ENCODE assay signal across 8 cellular contexts in genomic region chr1:6490181-6491075, GRCh38. TPM values are rescaled to one million over a fixed set of nuclear protein-coding genes. Genes with fewer than 3 reads are reported as not detected.
DNase-seq lines count a peak whose midpoint lies in the region; ATAC-seq and TF ChIP-seq lines count a peak whose summit lies in the region.

No MANE protein-coding gene starts in this region.

- peaks cover 0 to 3% (median 0%) of the 10 kb centered on the region in 5 donors for H3K36me3 ChIP-seq in subcutaneous abdominal adipose tissue (ENCODE audit: control insufficient read depth in 5 of 5, insufficient read depth in 5 of 5, low read length in 5 of 5)

- peak overlapping the region; percentile 30 for H3K27ac ChIP-seq in subcutaneous abdominal adipose tissue (ENCODE audit: low read depth, low read length)

- peaks cover 0 to 88% (median 59%) of the 10 kb centered on the region in 5 donors for H3K4me1 ChIP-seq in subcutaneous abdominal adipose tissue (ENCODE audit: control insufficient read depth in 5 of 5, insufficient read depth in 5 of 5, low read length in 5 of 5)

- H3K9me3 ChIP-seq in subcutaneous abdominal adipose tissue (ENCODE audit: control insufficient read depth in 5 of 5, low read length in 5 of 5): no peaks in the 10 kb centered on the region

- peak; percentile 94 for DNase-seq in DMS 273 (lab: John Stamatoyannopoulos, UW; ENCODE audit: unreplicated experiment)
- DNase-seq in NCI-H2171 (lab: John Stamatoyannopoulos, UW): peak; percentile 76
- peak; percentile 53 for DNase-seq in activated CD8-positive, alpha-beta memory T cell treated with anti-CD3 and anti-CD28 coated beads, Interleukin-2, amount 50 U/mL, for 4 hours
- peak; percentile 34 to 44 for DNase-seq in erythroblast (lab: John Stamatoyannopoulos, UW)
- DNase-seq in myocyte (ENCODE audit: low read depth): peak; percentile 73

- peak overlapping the region; percentile 53 to 65 (median 59) for H3K4me3 ChIP-seq in subcutaneous abdominal adipose tissue (ENCODE audit: low read depth in 1 of 5, low read length in 5 of 5)

- H3K9ac ChIP-seq in subcutaneous abdominal adipose tissue (ENCODE audit: low read length in 5 of 5): peak overlapping the region in 4 of 5 donors; percentile 27 to 68 (median 46)

- peak; percentile 7 for ATAC-seq in GM21786 (IDR thresholded peaks at IDR 0.05; ENCODE audit: unreplicated experiment)
- ATAC-seq in GM18861 (IDR thresholded peaks at IDR 0.05; ENCODE audit: unreplicated experiment): no peak

- H3K27me3 ChIP-seq in subcutaneous abdominal adipose tissue (ENCODE audit: control insufficient read depth in 5 of 5, insufficient read depth in 4 of 5, low read length in 5 of 5): peaks cover 0 to 11% (median 0%) of the 10 kb centered on the region in 5 donors

- TF ChIP-seq POLR2A in erythroblast (IDR thresholded peaks at IDR 0.05; ENCODE audit: low read length): no peak

RNA-seq across cellular contexts. Expression of gene PLEKHG5, which starts 1.0 kb away (rescaled TPM):
- 52.4 and 88.3 TPM in 2 replicates for total RNA-seq in myocyte
- 78.1 TPM for polyA plus RNA-seq in myocyte (2012)

RNA-seq across cellular contexts. Expression of gene TNFRSF25, which starts 24.5 kb away (rescaled TPM):
- total RNA-seq in myocyte: 24.4 and 38.2 TPM in 2 replicates
- polyA plus RNA-seq in myocyte (2012): 38.4 TPM

Comparison
In these comparisons a context has a peak if more than half of its experiments do, and no peak if none do; other contexts are left out.
1. DNase-seq: peak in every context shown above with its lines; median percentile 94 in DMS 273; 76 in NCI-H2171; 73 in myocyte; 53 in activated CD8-positive, alpha-beta memory T cell treated with anti-CD3 and anti-CD28 coated beads, Interleukin-2, amount 50 U/mL, for 4 hours; 39 in erythroblast.